Comparison of ENCODE assay signal across 8 cellular contexts in genomic region chr11:46295312-46295995, GRCh38. TPM values are rescaled to one million over a fixed set of nuclear protein-coding genes. Genes with fewer than 3 reads are reported as not detected.
DNase-seq lines count a peak whose midpoint lies in the region; ATAC-seq and TF ChIP-seq lines count a peak whose summit lies in the region.

No MANE protein-coding gene starts in this region.

- peak overlapping the region; percentile 55 for H3K4me3 ChIP-seq in SJCRH30

- ATAC-seq in GM18498 (IDR thresholded peaks at IDR 0.05; ENCODE audit: unreplicated experiment) (peak; percentile 85), HG03521 (IDR thresholded peaks at IDR 0.05; ENCODE audit: unreplicated experiment) (peak; percentile 61), omental fat pad (ENCODE audit: low FRiP score) (peak; percentile 80), HG03520 (IDR thresholded peaks at IDR 0.05; ENCODE audit: unreplicated experiment) (no peak)

- no peak for TF ChIP-seq CTCF in omental fat pad (IDR thresholded peaks at IDR 0.05)

- DNase-seq in SJCRH30: peak; percentile 86 to 88
- DNase-seq in activated naive CD4-positive, alpha-beta T cell treated with Interleukin-2 at 50 U/mL for 16 hours: peak; percentile 78
- DNase-seq in globus pallidus (ENCODE audit: low spot score): peak; percentile 46
- peak; percentile 46 for DNase-seq in omental fat pad (ENCODE audit: low spot score)
- DNase-seq in substantia nigra (lab: John Stamatoyannopoulos, UW): peak in 39 of 49 donors; percentile 5 to 80 (median 43)

- H3K27me3 ChIP-seq in SJCRH30: no peaks in the 10 kb centered on the region

- H3K27ac ChIP-seq in SJCRH30 (peak overlapping the region; percentile 9), substantia nigra (ENCODE audit: low read depth, low read length, poor library complexity, severe bottlenecking) (no peak overlapping the region)

- H3K4me1 ChIP-seq in SJCRH30: peaks cover 17% of the 10 kb centered on the region

- H3K36me3 ChIP-seq in SJCRH30: no peaks in the 10 kb centered on the region

- no peaks in the 10 kb centered on the region for H3K9me3 ChIP-seq in SJCRH30 (replicated peaks)

RNA-seq across cellular contexts. Expression of gene CREB3L1, which starts 18.0 kb away (rescaled TPM):
- 0.30 and 0.34 TPM in 2 replicates for total RNA-seq in SJCRH30 (2014; rRNA removed; shearing (Covaris generic))
- total RNA-seq in omental fat pad: 1 to 10 TPM in 3 of 4 donors, under 1 TPM in 1; 0.94 to 8.7 (median 2.8) TPM

RNA-seq across cellular contexts. Expression of gene DGKZ, which starts 51.8 kb away (rescaled TPM):
- 34.2 and 42.1 TPM in 2 replicates for total RNA-seq in SJCRH30 (2014; rRNA removed; shearing (Covaris generic))
- 10 to 100 TPM; 29.2 to 79.4 (median 63.3) TPM for total RNA-seq in omental fat pad
